In the genomic region with DNA sequence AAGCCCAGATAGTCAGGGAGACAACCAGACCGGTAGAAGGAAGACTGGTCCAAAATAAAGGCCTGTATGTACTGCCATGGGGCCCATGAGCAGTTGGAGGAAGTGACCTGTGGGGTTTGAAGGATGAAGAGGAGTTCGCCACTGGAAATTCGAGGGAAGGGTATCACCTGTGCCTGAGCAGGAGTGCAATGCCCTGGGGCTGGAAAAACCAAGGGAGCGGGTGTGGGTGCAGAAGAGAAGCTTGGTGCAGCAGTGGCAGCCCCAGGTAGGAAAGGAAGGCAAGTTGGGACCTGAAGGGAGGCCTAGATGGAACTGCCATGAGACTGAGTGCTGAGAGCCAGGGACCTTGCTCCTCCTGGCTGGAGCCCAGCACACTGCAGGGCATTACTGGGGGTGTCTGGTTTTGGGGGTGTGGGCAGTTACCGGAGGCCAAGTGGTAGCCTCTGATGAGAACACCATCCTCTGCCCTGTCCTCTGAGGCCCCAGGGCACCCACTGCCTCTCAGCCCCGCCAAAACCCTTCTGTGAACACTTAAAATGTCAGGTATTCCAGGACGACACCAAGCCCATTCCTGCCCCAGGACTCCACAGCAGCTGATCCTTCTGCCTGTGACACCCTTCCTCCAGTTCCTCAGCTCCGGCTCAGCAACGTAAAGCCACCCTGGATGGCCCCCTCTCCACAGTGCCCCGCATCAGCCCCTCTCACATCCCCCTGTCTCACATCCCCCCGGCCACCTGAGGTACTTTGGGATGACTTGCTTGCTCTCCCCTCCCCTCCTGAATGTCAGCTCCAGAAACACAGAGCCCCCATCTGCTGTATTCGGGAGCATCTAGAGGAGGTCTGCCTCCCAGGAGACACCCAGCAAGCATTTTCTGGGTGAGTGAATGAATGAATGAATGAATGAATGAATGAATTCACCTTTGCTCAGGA, we compare ENCODE assay signal across 27 cellular contexts. TPM values are rescaled to one million over a fixed set of nuclear protein-coding genes. Genes with fewer than 3 reads are reported as not detected.
DNase-seq lines count a peak whose midpoint lies in the region; ATAC-seq, FAIRE-seq and TF ChIP-seq lines count a peak whose summit lies in the region.
"Had no signal": no experiment of that assay in that cellular context is flagged by ENCODE, and none has a peak within 500 bp of the region (broad histone marks: within the 10 kb centered on the region; RNA-seq: fewer than 3 reads in every experiment).

No MANE protein-coding gene starts in this region.

- CTCF ChIA-PET in HEK293 (lab: Yijun Ruan, JAX), result no interaction called here
- CTCF ChIA-PET in mammary epithelial cell (lab: Charles Lee; ENCODE audit: low non-redundant PET), result interaction anchor here (1.0 kb wide), 1 partner anchor 180 kb away, joined by 3 read pairs; no protein-coding TSS in a partner anchor

- no peak overlapping the region for H3K4me2 ChIP-seq in mammary epithelial cell (ENCODE audit: insufficient read depth, low read depth, low read length)
- no peak overlapping the region for H3K4me2 ChIP-seq in osteoblast (ENCODE audit: insufficient read depth, low read length)
- H3K4me2 ChIP-seq: A549; BLaER1 treated with 17β-estradiol and CSF1 and Interleukin-3, amounts not matched to agents 10 nM and 100 nM had no signal

- peaks cover 59% of the 10 kb centered on the region for H3K79me2 ChIP-seq in mammary epithelial cell (ENCODE audit: insufficient read depth, low read length)
- no peaks in the 10 kb centered on the region for H3K79me2 ChIP-seq in osteoblast (ENCODE audit: insufficient read depth, low read length)

- TF ChIP-seq CTCF in HEK293 (tag by site-specific recombination; IDR thresholded peaks at IDR 0.05) (no peak), mammary epithelial cell (conservative IDR thresholded peaks at IDR 0.05 in 1 of 2, IDR thresholded peaks at IDR 0.05 in 1 of 2; ENCODE audit: extremely low read depth in 1 of 2, insufficient read depth in 1 of 2, low read depth in 1 of 2, low read length in 2 of 2) (peak; percentile 18 to 64), osteoblast (IDR thresholded peaks at IDR 0.05; ENCODE audit: extremely low read depth, low read depth, low read length) (no peak), pancreas (IDR thresholded peaks at IDR 0.05) (no peak)

- 62% methylated on average over 9 of the region's 12 CpGs for WGBS in mammary epithelial cell (ENCODE audit: low coverage, missing lambda C conversion rate)
- WGBS in pancreas, 2 donors, result 76 to 81% methylated on average over 12 of the region's 12 CpGs

- H3K9me3 ChIP-seq in HEK293 (ENCODE audit: control insufficient read depth, insufficient read depth, low read depth, low read length) (no peaks in the 10 kb centered on the region), mammary epithelial cell (replicated peaks; ENCODE audit: insufficient read depth, low read length) (no peaks in the 10 kb centered on the region), osteoblast (ENCODE audit: low read depth, low read length) (no peaks in the 10 kb centered on the region), pancreas (no peaks in the 10 kb centered on the region)
- H3K9me3 ChIP-seq: A549; BLaER1 treated with 17β-estradiol and CSF1 and Interleukin-3, amounts not matched to agents 10 nM and 100 nM had no signal

- BruUV-seq in mammary epithelial cell (replicated peaks; lab: Mats Ljungman, UMichigan), result no TSS peak

- H3K36me3 ChIP-seq in HEK293 (ENCODE audit: control insufficient read depth in 2 of 2, insufficient read depth in 1 of 2, low read length in 2 of 2) (no peaks in the 10 kb centered on the region), mammary epithelial cell (ENCODE audit: insufficient read depth, low read length) (no peaks in the 10 kb centered on the region), osteoblast (ENCODE audit: insufficient read depth, low read length) (no peaks in the 10 kb centered on the region), pancreas (no peaks in the 10 kb centered on the region)
- H3K36me3 ChIP-seq: BLaER1 treated with 17β-estradiol and CSF1 and Interleukin-3, amounts not matched to agents 10 nM and 100 nM had no signal

- dilution Hi-C loops in mammary epithelial cell (cut with HindIII; ENCODE audit: low sequenced_read_pairs), result loop anchor here (25.0 kb wide), 1 partner anchor 325 kb away; no protein-coding TSS in a partner anchor

- intact Hi-C loops in mammary epithelial cell (cut with micrococcal nuclease) (loop anchor here (1.0 kb wide), 3 partner anchors 13 to 179 kb away; a partner anchor contains a TSS), pancreas (cut with DNase I) (no loop called here)

- ATAC-seq in esophagus mucosa (peak; percentile 36), GM18519 (IDR thresholded peaks at IDR 0.05; ENCODE audit: low FRiP score, unreplicated experiment) (no peak), pancreas (no peak), GM21786 (IDR thresholded peaks at IDR 0.05; ENCODE audit: unreplicated experiment) (no peak)
- ATAC-seq: A549, HepG2, PC-3 had no signal

- H3K27me3 ChIP-seq in mammary epithelial cell (ENCODE audit: insufficient read depth, low read length), result no peaks in the 10 kb centered on the region
- H3K27me3 ChIP-seq in osteoblast (ENCODE audit: insufficient read depth, low read length), result no peaks in the 10 kb centered on the region
- H3K27me3 ChIP-seq in pancreas, result no peaks in the 10 kb centered on the region
- H3K27me3 ChIP-seq: BLaER1 treated with 17β-estradiol and CSF1 and Interleukin-3, amounts not matched to agents 10 nM and 100 nM had no signal

- H4K20me1 ChIP-seq in mammary epithelial cell (ENCODE audit: insufficient read depth, low read length) (no peaks in the 10 kb centered on the region), osteoblast (ENCODE audit: insufficient read depth, low read length) (no peaks in the 10 kb centered on the region)
- H4K20me1 ChIP-seq: BLaER1 treated with 17β-estradiol and CSF1 and Interleukin-3, amounts not matched to agents 10 nM and 100 nM had no signal

- H3K4me1 ChIP-seq in HEK293 (ENCODE audit: control insufficient read depth, insufficient read depth, low read length) (no peaks in the 10 kb centered on the region), mammary epithelial cell (ENCODE audit: insufficient read depth, low read length) (peaks cover 47% of the 10 kb centered on the region), osteoblast (ENCODE audit: insufficient read depth, low read length) (no peaks in the 10 kb centered on the region), pancreas (no peaks in the 10 kb centered on the region)
- H3K4me1 ChIP-seq: A549; BLaER1 treated with 17β-estradiol and CSF1 and Interleukin-3, amounts not matched to agents 10 nM and 100 nM had no signal

- DNase-seq in mammary epithelial cell (peak; percentile 57), osteoblast (ENCODE audit: insufficient read length, low spot score, missing footprints) (peak; percentile 84), pancreas (no peak)
- DNase-seq: AML-193; CD4-positive, alpha-beta T cell; COR-L47; Kasumi-1; MV-4-11; NCI-H1105; NCI-H146; NCI-H1930; NCI-H2107; NCI-H446; NCI-H524 treated with DMSO at 0.1 percent for 48 hours; NCI-H774; PC-3; SHP77 treated with DMSO at 0.1 percent for 48 hours had no signal

- no peak overlapping the region for H3K4me3 ChIP-seq in HEK293 (ENCODE audit: low read depth, low read length)
- H3K4me3 ChIP-seq in mammary epithelial cell (replicated peaks in 1 of 3; ENCODE audit: insufficient read depth in 1 of 3, low read depth in 2 of 3, low read length in 3 of 3), result no peak overlapping the region
- H3K4me3 ChIP-seq in osteoblast (ENCODE audit: insufficient read depth, low read length), result no peak overlapping the region
- H3K4me3 ChIP-seq in pancreas, result no peak overlapping the region
- H3K4me3 ChIP-seq: A549; BLaER1 treated with 17β-estradiol and CSF1 and Interleukin-3, amounts not matched to agents 10 nM and 100 nM had no signal

- POLR2A ChIA-PET in HEK293 (lab: Yijun Ruan, JAX), result no interaction called here

- in situ Hi-C loops in mammary epithelial cell (cut with MboI; ENCODE audit: low sequenced_read_pairs in 2 of 2), result no loop called here

- no peak for FAIRE-seq in pancreas (lab: Jason Lieb, UNC)
- FAIRE-seq: A549, G401.6, HepG2 had no signal

- H2AFZ ChIP-seq in mammary epithelial cell (ENCODE audit: low read depth, low read length) (peak overlapping the region; percentile 28), osteoblast (ENCODE audit: low read length) (no peak overlapping the region)

- H3K27ac ChIP-seq in HEK293 (ENCODE audit: extremely low read depth, low read depth, low read length) (no peak overlapping the region), mammary epithelial cell (ENCODE audit: insufficient read depth, low read depth, low read length) (no peak overlapping the region), osteoblast (ENCODE audit: low read depth, low read length) (no peak overlapping the region), pancreas (no peak overlapping the region)
- H3K27ac ChIP-seq: A549; BLaER1 treated with 17β-estradiol and CSF1 and Interleukin-3, amounts not matched to agents 10 nM and 100 nM had no signal

- H3K9ac ChIP-seq in mammary epithelial cell (ENCODE audit: insufficient read depth, low read length), result no peak overlapping the region
- H3K9ac ChIP-seq: BLaER1 treated with 17β-estradiol and CSF1 and Interleukin-3, amounts not matched to agents 10 nM and 100 nM had no signal

TF ChIP-seq in HEK293, 187 proteins besides CTCF, POLR2A, EP300 and RAD21:
- TF ChIP-seq ZFP3 (tag by site-specific recombination; IDR thresholded peaks at IDR 0.05; ENCODE audit: low read depth), result 0 out of 2 replicates have a peak, but pooled peaks have one; percentile 48
- no peak for TF ChIP-seq ZNF169 (tag by site-specific recombination; IDR thresholded peaks at IDR 0.05)

RNA-seq across cellular contexts. Expression of a gene that starts 42.9 kb away (rescaled TPM):
- total RNA-seq in mammary epithelial cell (10 to 100 TPM in 1 of 2 donors, under 1 TPM in 1; 0.67 to 19.9 TPM), esophagus mucosa (0.16 TPM), osteoblast (not detected in 2 replicates), pancreas (under 1 TPM in 5 of 6 donors, not detected in 1; 0.09 to 0.31 (median 0.09) TPM)
- polyA plus RNA-seq in mammary epithelial cell (11.1 TPM), pancreas (under 1 TPM; 0.04 to 0.12 TPM)
- polyA minus RNA-seq in mammary epithelial cell, result 27.6 TPM
- total RNA-seq: H4, HepG2, HT-29 had no signal
- polyA plus RNA-seq: HepG2 had no signal

Comparison
In these comparisons a context has a peak if more than half of its experiments do, and no peak if none do; other contexts are left out.
1. CTCF ChIP-seq: peak in mammary epithelial cell (2 of 2); none in HEK293 (single experiment), osteoblast (single experiment) and pancreas (0 of 4).
2. DNase-seq: peak in mammary epithelial cell (single experiment) and osteoblast (single experiment); none in pancreas (0 of 6).